In genomic region chr12:110279976-110280783, GRCh38 we compare ENCODE assay signal across 8 cellular contexts. TPM values are rescaled to one million over a fixed set of nuclear protein-coding genes. Genes with fewer than 3 reads are reported as not detected.
A peak's percentile ranks its signal among the peaks of the same experiment; 100 is the strongest.
DNase-seq lines count a peak whose midpoint lies in the region; ATAC-seq and TF ChIP-seq lines count a peak whose summit lies in the region.

No MANE protein-coding gene starts in this region.

- H3K4me1 ChIP-seq in MM.1S (ENCODE audit: low read length) (0 out of 2 replicates have a peak, but pooled peaks cover 2% of the 10 kb centered on the region), lower lobe of right lung (peaks cover 37% of the 10 kb centered on the region)

- POLR2A ChIA-PET in HEK293T (lab: Yijun Ruan, JAX): interaction anchor here (0.6 to 2.9 kb wide), 12 partner anchors 9 to 189 kb away, joined by 3 to 21 read pairs (median 4); partner anchors contain the start of genes FAM216A, GPN3 and IFT81

- CTCF ChIA-PET in HEK293T (lab: Yijun Ruan, JAX): interaction anchor here (0.8 kb wide), 1 partner anchor 56 kb away, joined by 3 read pairs; no protein-coding TSS in a partner anchor

- intact Hi-C loops in lower lobe of right lung (cut with DNase I): no loop called here

- H3K27me3 ChIP-seq in MM.1S (replicated peaks; ENCODE audit: insufficient read depth, low read length) (no peaks in the 10 kb centered on the region), lower lobe of right lung (ENCODE audit: low read depth) (no peaks in the 10 kb centered on the region)

- H3K9me3 ChIP-seq in MM.1S (replicated peaks; ENCODE audit: insufficient read depth, low read length) (no peaks in the 10 kb centered on the region), lower lobe of right lung (no peaks in the 10 kb centered on the region)

- peaks cover 14% of the 10 kb centered on the region; the same call in 1 of the 2 replicates for H4K20me1 ChIP-seq in MM.1S (ENCODE audit: insufficient read depth, low read length)

- H2AFZ ChIP-seq in MM.1S (ENCODE audit: low read length): peak overlapping the region; percentile 75

- ATAC-seq in GM21619 (IDR thresholded peaks at IDR 0.05; ENCODE audit: unreplicated experiment): peak; percentile 6
- peak; percentile 18 to 38 for ATAC-seq in lower lobe of right lung

- H3K79me2 ChIP-seq in MM.1S (ENCODE audit: low read length): peaks cover 37% of the 10 kb centered on the region

- H3K9me2 ChIP-seq in MM.1S (replicated peaks; ENCODE audit: insufficient read depth, low read length): no peaks in the 10 kb centered on the region

- peak overlapping the region; percentile 88 for H3K9ac ChIP-seq in MM.1S (ENCODE audit: low read length)

- DNase-seq in DMS53 (lab: John Stamatoyannopoulos, UW) (peak; percentile 88), MM.1S (peak; percentile 71), dermis blood vessel endothelial cell (peak; percentile 62), lower lobe of right lung (peak; percentile 65), HEK293T (ENCODE audit: extremely low spot score) (no peak)
- DNase-seq in activated CD4-positive, CD25-positive, alpha-beta regulatory T cell treated with anti-CD3 and anti-CD28 coated beads, Interleukin-2, amount 50 U/mL, for 16 hours (ENCODE audit: low read depth, low spot score): peak; percentile 44
- DNase-seq in stimulated activated CD4-positive, alpha-beta T cell treated with anti-CD3 and anti-CD28 coated beads, TNF-alpha, amount 100 ng/mL, for 48 hours (ENCODE audit: low read depth in 3 of 3): peak; percentile 16 to 38 (median 18)

- peak overlapping the region; percentile 84 for H3K4me2 ChIP-seq in MM.1S (ENCODE audit: low read depth, low read length)

- no peaks in the 10 kb centered on the region for H3K36me3 ChIP-seq in MM.1S (replicated peaks; ENCODE audit: insufficient read depth, low read length)
- H3K36me3 ChIP-seq in lower lobe of right lung: peaks cover 8% of the 10 kb centered on the region

- H3K4me3 ChIP-seq in MM.1S (ENCODE audit: low read length) (peak overlapping the region; percentile 78), lower lobe of right lung (peak overlapping the region; percentile 95)

- H3K27ac ChIP-seq in MM.1S (ENCODE audit: low read length): peak overlapping the region; percentile 74
- H3K27ac ChIP-seq in lower lobe of right lung: peak overlapping the region; percentile 95

- no peak for TF ChIP-seq CTCF in MM.1S (IDR thresholded peaks at IDR 0.05; ENCODE audit: low read length)
- TF ChIP-seq CTCF in lower lobe of right lung (IDR thresholded peaks at IDR 0.05): no peak

- H3F3A ChIP-seq in MM.1S (ENCODE audit: insufficient read depth, low read length): peaks cover 8% of the 10 kb centered on the region; the same call in 1 of the 2 replicates

TF ChIP-seq in HEK293T, 16 proteins besides CTCF, POLR2A, EP300 and RAD21:
- TF ChIP-seq NFRKB (IDR thresholded peaks at IDR 0.05): no peak
- no peak for TF ChIP-seq TARDBP (IDR thresholded peaks at IDR 0.05)
- TF ChIP-seq ZNF384 (IDR thresholded peaks at IDR 0.05): no peak
- no peak for TF ChIP-seq L3MBTL2 (conservative IDR thresholded peaks at IDR 0.05)
- TF ChIP-seq FOXA1 (IDR thresholded peaks at IDR 0.05): no peak
- no peak for TF ChIP-seq ELF4 (IDR thresholded peaks at IDR 0.05)
- no peak for TF ChIP-seq LEF1 (IDR thresholded peaks at IDR 0.05; ENCODE audit: borderline replicate concordance)
- TF ChIP-seq SP1 (IDR thresholded peaks at IDR 0.05): no peak
- TF ChIP-seq SUZ12 (IDR thresholded peaks at IDR 0.05): no peak
- TF ChIP-seq HDGF (IDR thresholded peaks at IDR 0.05; ENCODE audit: borderline replicate concordance): no peak
- TF ChIP-seq ARNT (IDR thresholded peaks at IDR 0.05): no peak
- no peak for TF ChIP-seq FOXM1 (IDR thresholded peaks at IDR 0.05; ENCODE audit: borderline replicate concordance)
- no peak for TF ChIP-seq BHLHE40 (IDR thresholded peaks at IDR 0.05; ENCODE audit: borderline replicate concordance)
- no peak for TF ChIP-seq FOXK2 (IDR thresholded peaks at IDR 0.05)
- no peak for TF ChIP-seq CTBP1 (IDR thresholded peaks at IDR 0.05; ENCODE audit: borderline replicate concordance)
TF ChIP-seq in HEK293T: peak in this region for 0.

RNA-seq across cellular contexts. Expression of gene ATP2A2, which starts 0.9 kb away (rescaled TPM):
- total RNA-seq in dermis blood vessel endothelial cell: 84.6 and 176 TPM in 2 replicates
- 156 TPM for total RNA-seq in lower lobe of right lung
